20 cellular contexts compared by ENCODE assay signal in genomic region chr5:157648275-157648990, GRCh38. TPM values are rescaled to one million over a fixed set of nuclear protein-coding genes. Genes with fewer than 3 reads are reported as not detected.
DNase-seq lines count a peak whose midpoint lies in the region; ATAC-seq and TF ChIP-seq lines count a peak whose summit lies in the region.
"Had no signal": no experiment of that assay in that cellular context is flagged by ENCODE, and none has a peak within 500 bp of the region (broad histone marks: within the 10 kb centered on the region; RNA-seq: fewer than 3 reads in every experiment).

No MANE protein-coding gene starts in this region.

- no peaks in the 10 kb centered on the region for H3K9me2 ChIP-seq in PC-3 (replicated peaks; ENCODE audit: low read length)

- intact Hi-C loops in PC-3 (cut with micrococcal nuclease) = no loop called here

- H3K9ac ChIP-seq in PC-3 (ENCODE audit: low read length) = no peak overlapping the region

- CTCF ChIA-PET in PC-3 (lab: Charles Lee) = no interaction called here

- peak; percentile 15 for DNase-seq in EH (ENCODE audit: low read depth)
- peak; percentile 32 for DNase-seq in PC-3
- DNase-seq in astrocyte of the hippocampus (ENCODE audit: low read depth, low spot score) = peak; percentile 57
- DNase-seq in osteoblast (ENCODE audit: insufficient read length, low spot score, missing footprints) = no peak
- DNase-seq in DMS79 treated with DMSO at 0.1 percent for 48 hours (lab: John Stamatoyannopoulos, UW) = no peak
- DNase-seq in amygdala (lab: John Stamatoyannopoulos, UW) = no peak
- DNase-seq: BE2C; Caco-2; CD4-positive, alpha-beta T cell; EL; NCI-H1694 treated with DMSO at 0.1 percent for 48 hours; NCI-H510A; NCI-H748 treated with DMSO at 0.1 percent for 48 hours; NK-92 treated with Interleukin-12 subunit alpha and Interleukin-12 subunit beta, amount 100 ng/mL, for 24 hours; SHP77 had no signal

- ATAC-seq in PC-3 (peak; percentile 58), HG03432 (IDR thresholded peaks at IDR 0.05; ENCODE audit: unreplicated experiment) (no peak), GM21528 (IDR thresholded peaks at IDR 0.05; ENCODE audit: low FRiP score, unreplicated experiment) (no peak)
- ATAC-seq: GM12878 had no signal

- H3K9me3 ChIP-seq in PC-3 (ENCODE audit: low read length) (no peaks in the 10 kb centered on the region), osteoblast (ENCODE audit: low read depth, low read length) (no peaks in the 10 kb centered on the region)
- H3K9me3 ChIP-seq: BE2C, Caco-2 had no signal

- H3K27ac ChIP-seq in PC-3 (ENCODE audit: low read length) = no peak overlapping the region
- H3K27ac ChIP-seq in osteoblast (ENCODE audit: low read depth, low read length) = no peak overlapping the region
- H3K27ac ChIP-seq: SK-N-MC had no signal

- H3K4me3 ChIP-seq in PC-3 (ENCODE audit: low read length) = no peak overlapping the region
- H3K4me3 ChIP-seq in osteoblast (ENCODE audit: insufficient read depth, low read length) = no peak overlapping the region
- H3K4me3 ChIP-seq: GM12878, SK-N-MC had no signal

- H3K4me2 ChIP-seq in PC-3 (ENCODE audit: low read length) (no peak overlapping the region), osteoblast (ENCODE audit: insufficient read depth, low read length) (peak overlapping the region; percentile 4)

- H4K20me1 ChIP-seq in PC-3 (ENCODE audit: low read length) = no peaks in the 10 kb centered on the region
- no peaks in the 10 kb centered on the region for H4K20me1 ChIP-seq in osteoblast (ENCODE audit: insufficient read depth, low read length)

- TF ChIP-seq CTCF in PC-3 (conservative IDR thresholded peaks at IDR 0.05; ENCODE audit: low read depth, low read length) = no peak
- TF ChIP-seq CTCF in osteoblast (IDR thresholded peaks at IDR 0.05; ENCODE audit: extremely low read depth, low read depth, low read length) = no peak

- no TSS peak for BruUV-seq in PC-3 (replicated peaks; lab: Mats Ljungman, UMichigan)

- H3K27me3 ChIP-seq in PC-3 (ENCODE audit: low read length) (no peaks in the 10 kb centered on the region), osteoblast (ENCODE audit: insufficient read depth, low read length) (no peaks in the 10 kb centered on the region)

- H3K79me2 ChIP-seq in PC-3 (ENCODE audit: low read length) (no peaks in the 10 kb centered on the region), osteoblast (ENCODE audit: insufficient read depth, low read length) (no peaks in the 10 kb centered on the region)

- H3K36me3 ChIP-seq in PC-3 (ENCODE audit: low read depth, low read length) (no peaks in the 10 kb centered on the region), osteoblast (ENCODE audit: insufficient read depth, low read length) (no peaks in the 10 kb centered on the region)
- H3K36me3 ChIP-seq: BE2C had no signal

- H3K4me1 ChIP-seq in PC-3 (ENCODE audit: insufficient read depth, low read length) = peaks cover 10% of the 10 kb centered on the region
- H3K4me1 ChIP-seq in osteoblast (ENCODE audit: insufficient read depth, low read length) = peaks cover 8% of the 10 kb centered on the region
- H3K4me1 ChIP-seq: BE2C had no signal

- 0 out of 2 replicates have a peak overlapping the region, but pooled peaks have one; percentile 0 for H2AFZ ChIP-seq in PC-3 (ENCODE audit: low read length)
- H2AFZ ChIP-seq in osteoblast (ENCODE audit: low read length) = no peak overlapping the region

- no peaks in the 10 kb centered on the region for H3F3A ChIP-seq in PC-3 (ENCODE audit: low read length, unreplicated experiment)

- POLR2A ChIA-PET in PC-3 (lab: Charles Lee; ENCODE audit: unreplicated experiment) = no interaction called here

RNA-seq across cellular contexts. Expression of gene SOX30, which starts 3.8 kb away (rescaled TPM):
- total RNA-seq in PC-3 (2014; rRNA removed) = 0.51 TPM in 1 of 2 replicates, not detected in the other
- under 0.01 TPM in 2 replicates for total RNA-seq in osteoblast
- total RNA-seq: A172; CD4-positive, alpha-beta T cell had no signal

RNA-seq across cellular contexts. Expression of gene C5orf52, which starts 22.9 kb away (rescaled TPM):
- total RNA-seq in PC-3 (2014; rRNA removed) = 0.84 TPM in 1 of 2 replicates, not detected in the other
- total RNA-seq in osteoblast = not detected in 2 replicates
- total RNA-seq: A172; Caco-2; CD4-positive, alpha-beta T cell; GM12878 had no signal

Comparison
In these comparisons a context has a peak if more than half of its experiments do, and no peak if none do; other contexts are left out.
1. DNase-seq: peak in EH (single experiment), PC-3 (single experiment) and astrocyte of the hippocampus (single experiment); none in osteoblast (single experiment), DMS79 treated with DMSO at 0.1 percent for 48 hours (single experiment) and amygdala (0 of 56).